Comparison of ENCODE assay signal across 32 cellular contexts in the genomic region with DNA sequence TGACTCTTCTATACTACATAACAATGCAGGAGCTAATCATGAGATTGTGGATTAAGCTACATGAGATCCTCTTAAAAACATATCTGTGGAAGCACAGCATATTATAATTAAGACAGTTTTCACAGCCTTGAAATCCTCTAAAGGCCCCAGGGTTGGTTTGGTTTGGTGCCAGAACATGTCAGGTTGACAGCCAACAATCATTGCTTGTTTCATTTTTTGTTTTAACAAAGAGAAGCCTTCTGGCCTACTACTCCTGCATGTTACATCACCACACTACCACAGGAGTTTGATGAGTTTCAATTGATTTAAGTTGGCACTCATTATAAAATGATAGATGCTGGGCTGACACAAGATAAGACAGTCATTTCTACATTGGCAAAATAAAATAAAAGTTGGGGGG.
A peak's percentile ranks its signal among the peaks of the same experiment; 100 is the strongest.
DNase-seq lines count a peak whose midpoint lies in the region; ATAC-seq and TF ChIP-seq lines count a peak whose summit lies in the region.
"Had no signal": no experiment of that assay in that cellular context is flagged by ENCODE, and none has a peak within 500 bp of the region (broad histone marks: within the 10 kb centered on the region; RNA-seq: fewer than 3 reads in every experiment).

No MANE protein-coding gene starts in this region.

- H3K4me3 ChIP-seq in breast epithelium, result no peak overlapping the region
- no peak overlapping the region for H3K4me3 ChIP-seq in psoas muscle
- H3K4me3 ChIP-seq: gastroesophageal sphincter, K562, MG63, testis had no signal

- no TSS peak for BruUV-seq in MCF 10A (replicated peaks; lab: Mats Ljungman, UMichigan)

- H3K27me3 Mint-ChIP-seq in MCF 10A (ENCODE audit: insufficient read depth, unreplicated experiment), result no peaks in the 10 kb centered on the region
- H3K27me3 Mint-ChIP-seq in activated naive CD8-positive, alpha-beta T cell treated with anti-CD3 and anti-CD28 coated beads, Interleukin-2, amount 50 U/mL, for 24 hours, result no peaks in the 10 kb centered on the region
- H3K27me3 Mint-ChIP-seq: activated CD4-positive, alpha-beta T cell treated with anti-CD3 and anti-CD28 coated beads, Interleukin-2, amount 10 ng/mL, durations not matched to agents 24 days and 14 days; dendritic cell treated with granulocyte-macrophage colony-stimulating factor and Interleukin-4, amounts not matched to agents 40 ng/mL and 50 ng/mL, for 4 days had no signal

- ATAC-seq in GM18867 (IDR thresholded peaks at IDR 0.05; ENCODE audit: unreplicated experiment) (peak; percentile 83), psoas muscle (no peak)
- ATAC-seq in activated naive CD8-positive, alpha-beta T cell treated with anti-CD3 and anti-CD28 coated beads, Interleukin-2, amount 50 U/mL, for 24 hours, result no peak
- ATAC-seq: gastroesophageal sphincter, K562, left lobe of liver, Panc1 had no signal

- no peak overlapping the region for H3K4me3 Mint-ChIP-seq in MCF 10A (ENCODE audit: unreplicated experiment)
- no peak overlapping the region for H3K4me3 Mint-ChIP-seq in activated naive CD8-positive, alpha-beta T cell treated with anti-CD3 and anti-CD28 coated beads, Interleukin-2, amount 50 U/mL, for 24 hours
- H3K4me3 Mint-ChIP-seq: activated CD4-positive, alpha-beta T cell treated with anti-CD3 and anti-CD28 coated beads, Interleukin-2, amount 10 ng/mL, durations not matched to agents 24 days and 14 days; activated naive CD8-positive, alpha-beta T cell treated with anti-CD3 and anti-CD28 coated beads, Interleukin-2, amount 10 ng/mL, durations not matched to agents 7 days and 5 days; dendritic cell treated with granulocyte-macrophage colony-stimulating factor and Interleukin-4, amounts not matched to agents 40 ng/mL and 50 ng/mL, for 4 days had no signal

- H3K36me3 Mint-ChIP-seq in MCF 10A (ENCODE audit: insufficient read depth, unreplicated experiment), result no peaks in the 10 kb centered on the region
- H3K36me3 Mint-ChIP-seq in activated naive CD8-positive, alpha-beta T cell treated with anti-CD3 and anti-CD28 coated beads, Interleukin-2, amount 50 U/mL, for 24 hours (ENCODE audit: low read depth), result no peaks in the 10 kb centered on the region
- H3K36me3 Mint-ChIP-seq: activated naive CD8-positive, alpha-beta T cell treated with anti-CD3 and anti-CD28 coated beads, Interleukin-2, amount 10 ng/mL, durations not matched to agents 7 days and 5 days had no signal

- no peaks in the 10 kb centered on the region for H3K36me3 ChIP-seq in breast epithelium
- no peaks in the 10 kb centered on the region for H3K36me3 ChIP-seq in psoas muscle (ENCODE audit: insufficient read depth in 1 of 2, low read depth in 1 of 2)
- H3K36me3 ChIP-seq: gastroesophageal sphincter, MG63 had no signal

- no peaks in the 10 kb centered on the region for H3K9me3 Mint-ChIP-seq in MCF 10A (ENCODE audit: unreplicated experiment)
- no peaks in the 10 kb centered on the region for H3K9me3 Mint-ChIP-seq in activated naive CD8-positive, alpha-beta T cell treated with anti-CD3 and anti-CD28 coated beads, Interleukin-2, amount 50 U/mL, for 24 hours
- H3K9me3 Mint-ChIP-seq: activated CD4-positive, alpha-beta T cell treated with anti-CD3 and anti-CD28 coated beads, Interleukin-2, amount 10 ng/mL, durations not matched to agents 24 days and 14 days; activated naive CD8-positive, alpha-beta T cell treated with anti-CD3 and anti-CD28 coated beads, Interleukin-2, amount 10 ng/mL, durations not matched to agents 7 days and 5 days; dendritic cell treated with granulocyte-macrophage colony-stimulating factor and Interleukin-4, amounts not matched to agents 40 ng/mL and 50 ng/mL, for 4 days had no signal

- TF ChIP-seq CTCF in MCF 10A (IDR thresholded peaks at IDR 0.05; ENCODE audit: unreplicated experiment) (no peak), breast epithelium (IDR thresholded peaks at IDR 0.05) (no peak), psoas muscle (IDR thresholded peaks at IDR 0.05) (no peak)

- intact Hi-C loops in MCF 10A (cut with micrococcal nuclease), result no loop called here
- intact Hi-C loops in breast epithelium (cut with DNase I; ENCODE audit: low total_unique reads), result no loop called here
- intact Hi-C loops in psoas muscle (cut with DNase I), result no loop called here

- H3K4me1 ChIP-seq in breast epithelium (no peaks in the 10 kb centered on the region), psoas muscle (no peaks in the 10 kb centered on the region)
- H3K4me1 ChIP-seq: gastroesophageal sphincter, testis had no signal

- H3K27me3 ChIP-seq in breast epithelium (no peaks in the 10 kb centered on the region), psoas muscle (ENCODE audit: insufficient read depth in 3 of 3, low read length in 2 of 3) (no peaks in the 10 kb centered on the region)
- H3K27me3 ChIP-seq: gastroesophageal sphincter, MG63, testis had no signal

- DNase-seq in MCF 10A (ENCODE audit: unreplicated experiment) (peak; percentile 21), breast epithelium (ENCODE audit: low spot score in 2 of 2) (no peak), NCI-H69 (lab: John Stamatoyannopoulos, UW) (peak; percentile 0), retina (peak; percentile 14), psoas muscle (no peak), RKO (ENCODE audit: low spot score) (no peak)
- no peak for DNase-seq in activated naive CD8-positive, alpha-beta T cell treated with anti-CD3 and anti-CD28 coated beads, Interleukin-2, amount 50 U/mL, for 24 hours
- DNase-seq: activated CD4-positive, alpha-beta T cell treated with anti-CD3 and anti-CD28 coated beads, Interleukin-2, amount 10 ng/mL, durations not matched to agents 24 days and 14 days; activated gamma-delta T cell; activated naive CD8-positive, alpha-beta T cell treated with anti-CD3 and anti-CD28 coated beads, Interleukin-2, amount 10 ng/mL, durations not matched to agents 7 days and 5 days; activated T-cell treated with anti-CD3 and anti-CD28 coated beads, Interleukin-2, amount 50 U/mL, for 1 hour; Calu3; central memory CD4-positive, alpha-beta T cell; H7; hippocampal formation; mesenchymal stem cell; MG63; NCI-H1436; NCI-H446 treated with DMSO at 0.1 percent for 48 hours; posterior cingulate gyrus; SIG-M5; stimulated activated naive CD4-positive, alpha-beta T cell; SW 1271; T1000; testis had no signal

- CTCF ChIA-PET in MCF 10A (lab: Yijun Ruan, JAX), result interaction anchor here (1.0 to 1.8 kb wide), 4 partner anchors 17 to 358 kb away, joined by 3 to 6 read pairs (median 4); no protein-coding TSS in a partner anchor

- H3K27ac ChIP-seq in breast epithelium (no peak overlapping the region), psoas muscle (no peak overlapping the region)
- H3K27ac ChIP-seq: C4-2B, gastroesophageal sphincter, testis had no signal

- H3K27ac Mint-ChIP-seq in MCF 10A (ENCODE audit: low read depth, unreplicated experiment), result no peak overlapping the region
- no peak overlapping the region for H3K27ac Mint-ChIP-seq in activated naive CD8-positive, alpha-beta T cell treated with anti-CD3 and anti-CD28 coated beads, Interleukin-2, amount 50 U/mL, for 24 hours
- H3K27ac Mint-ChIP-seq: activated CD4-positive, alpha-beta T cell treated with anti-CD3 and anti-CD28 coated beads, Interleukin-2, amount 10 ng/mL, durations not matched to agents 24 days and 14 days; activated naive CD8-positive, alpha-beta T cell treated with anti-CD3 and anti-CD28 coated beads, Interleukin-2, amount 10 ng/mL, durations not matched to agents 7 days and 5 days; dendritic cell treated with granulocyte-macrophage colony-stimulating factor and Interleukin-4, amounts not matched to agents 40 ng/mL and 50 ng/mL, for 4 days had no signal

- POLR2A ChIA-PET in MCF 10A (lab: Yijun Ruan, JAX), result interaction anchor here (0.6 kb wide), 2 partner anchors 21 to 96 kb away, joined by 3 to 6 read pairs; no protein-coding TSS in a partner anchor

- H3K4me1 Mint-ChIP-seq in MCF 10A (ENCODE audit: insufficient read depth, unreplicated experiment), result peaks cover 6% of the 10 kb centered on the region
- H3K4me1 Mint-ChIP-seq in activated naive CD8-positive, alpha-beta T cell treated with anti-CD3 and anti-CD28 coated beads, Interleukin-2, amount 50 U/mL, for 24 hours, result no peaks in the 10 kb centered on the region
- H3K4me1 Mint-ChIP-seq: activated CD4-positive, alpha-beta T cell treated with anti-CD3 and anti-CD28 coated beads, Interleukin-2, amount 10 ng/mL, durations not matched to agents 24 days and 14 days; activated naive CD8-positive, alpha-beta T cell treated with anti-CD3 and anti-CD28 coated beads, Interleukin-2, amount 10 ng/mL, durations not matched to agents 7 days and 5 days had no signal

- no peak for TF ChIP-seq POLR2A in breast epithelium (IDR thresholded peaks at IDR 0.05)

- H3K9me3 ChIP-seq in breast epithelium, result no peaks in the 10 kb centered on the region
- no peaks in the 10 kb centered on the region for H3K9me3 ChIP-seq in psoas muscle
- H3K9me3 ChIP-seq: gastroesophageal sphincter, MG63, testis had no signal

Comparison
In these comparisons a context has a peak if more than half of its experiments do, and no peak if none do; other contexts are left out.
1. DNase-seq: peak in MCF 10A (single experiment), NCI-H69 (single experiment) and retina (single experiment); none in breast epithelium (0 of 2), psoas muscle (0 of 2), RKO (single experiment) and activated naive CD8-positive, alpha-beta T cell treated with anti-CD3 and anti-CD28 coated beads, Interleukin-2, amount 50 U/mL, for 24 hours (single experiment).